17 cellular contexts compared by ENCODE assay signal in genomic region chr1:48889615-48890014, GRCh38.
DNase-seq lines count a peak whose midpoint lies in the region; ATAC-seq, FAIRE-seq and TF ChIP-seq lines count a peak whose summit lies in the region.
"Had no signal": no experiment of that assay in that cellular context is flagged by ENCODE, and none has a peak within 500 bp of the region (broad histone marks: within the 10 kb centered on the region; RNA-seq: fewer than 3 reads in every experiment).

No MANE protein-coding gene starts in this region.

- no peak overlapping the region for H4K5ac ChIP-seq in H1 (ENCODE audit: insufficient read length, low read depth, low read length)

- TF ChIP-seq POLR2A in H1 (IDR thresholded peaks at IDR 0.05; ENCODE audit: control extremely low read depth in 1 of 2, low read depth in 2 of 2, low read length in 2 of 2), result no peak

- H3K27me3 Mint-ChIP-seq in GM23338 (ENCODE audit: insufficient read depth, low read depth, poor library complexity) (no peaks in the 10 kb centered on the region), nephron (ENCODE audit: low read depth) (peaks cover 4% of the 10 kb centered on the region)

- TF ChIP-seq CTCF in GM23338 (conservative IDR thresholded peaks at IDR 0.05; ENCODE audit: low read depth in 2 of 2) (no peak), H1 (IDR thresholded peaks at IDR 0.05; ENCODE audit: control extremely low read depth in 1 of 3, insufficient read depth in 1 of 3, low read depth in 1 of 3, low read length in 3 of 3) (no peak), nephron (IDR thresholded peaks at IDR 0.05; ENCODE audit: unreplicated experiment in 3 of 3) (no peak)

- H3K9ac ChIP-seq in H1 (replicated peaks in 1 of 4; ENCODE audit: extremely low read depth in 1 of 4, low read depth in 3 of 4, low read length in 3 of 4), result no peak overlapping the region

- no peak overlapping the region for H2BK120ac ChIP-seq in H1 (replicated peaks; ENCODE audit: low read depth, low read length)

- H3K9me3 Mint-ChIP-seq in GM23338, result no peaks in the 10 kb centered on the region; the same call in 2 of the 3 replicates
- H3K9me3 Mint-ChIP-seq in nephron, result no peaks in the 10 kb centered on the region
- H3K9me3 Mint-ChIP-seq: CD8-positive, alpha-beta T cell had no signal

- H3K4me2 ChIP-seq in GM23338 (no peak overlapping the region), H1 (ENCODE audit: insufficient read depth in 1 of 2, low read depth in 2 of 2, low read length in 2 of 2) (no peak overlapping the region)

- H3K4me3 Mint-ChIP-seq in GM23338 (no peak overlapping the region), nephron (no peak overlapping the region)
- H3K4me3 Mint-ChIP-seq: CD8-positive, alpha-beta T cell had no signal

- no peaks in the 10 kb centered on the region for H3K9me3 ChIP-seq in H1 (ENCODE audit: insufficient read depth in 2 of 2, low read depth in 1 of 2, low read length in 1 of 2)
- H3K9me3 ChIP-seq: Caco-2 had no signal

- no peaks in the 10 kb centered on the region for H3K23me2 ChIP-seq in H1 (ENCODE audit: low read depth, low read length)

- H3K18ac ChIP-seq in H1 (ENCODE audit: extremely low read depth, low read length), result no peak overlapping the region

- no peak overlapping the region for H2BK15ac ChIP-seq in H1 (ENCODE audit: low read length)

- H3K4ac ChIP-seq in H1 (replicated peaks; ENCODE audit: insufficient read length, low read depth, low read length), result no peak overlapping the region

- H3K27ac Mint-ChIP-seq in GM23338 (no peak overlapping the region), nephron (peak overlapping the region in 2 of 3 experiments; percentile 13 to 17)
- H3K27ac Mint-ChIP-seq: CD8-positive, alpha-beta T cell had no signal

- no peaks in the 10 kb centered on the region for H3K79me1 ChIP-seq in H1 (ENCODE audit: low read depth, low read length)

- H3K4me1 ChIP-seq in GM23338 (ENCODE audit: insufficient read depth) (peaks cover 26% of the 10 kb centered on the region), H1 (replicated peaks in 1 of 4; ENCODE audit: control insufficient read depth in 3 of 4, insufficient read depth in 4 of 4, low read length in 3 of 4) (peaks cover 0 to 9% (median 3%) of the 10 kb centered on the region in 4 experiments; a peak in 4 of 7 replicates)
- H3K4me1 ChIP-seq: Caco-2 had no signal

- H3K9me2 ChIP-seq in GM23338 (ENCODE audit: insufficient read depth), result 0 out of 2 replicates have a peak, but pooled peaks cover 4% of the 10 kb centered on the region

- H3K56ac ChIP-seq in H1 (replicated peaks; ENCODE audit: insufficient read length, low read depth, low read length), result no peak overlapping the region

- peaks cover 27% of the 10 kb centered on the region for H3K4me1 Mint-ChIP-seq in GM23338
- no peaks in the 10 kb centered on the region for H3K4me1 Mint-ChIP-seq in nephron

- no peak overlapping the region for H2BK12ac ChIP-seq in H1 (ENCODE audit: low read depth, low read length)

- no peak for TF ChIP-seq EP300 in H1 (IDR thresholded peaks at IDR 0.05; ENCODE audit: borderline replicate concordance in 1 of 2, low read depth in 2 of 2, low read length in 2 of 2)

- POLR2A ChIA-PET in H1 (lab: Charles Lee; ENCODE audit: partially characterized antibody), result no interaction called here

- H2AFZ ChIP-seq in GM23338, result no peak overlapping the region
- H2AFZ ChIP-seq in H1 (ENCODE audit: low read length), result 0 out of 2 replicates have a peak overlapping the region, but pooled peaks have one; percentile 24

- no peak overlapping the region for H2AK5ac ChIP-seq in H1 (ENCODE audit: low read depth, low read length)

- ATAC-seq in GM23338 (peak; percentile 66), HG03571 (IDR thresholded peaks at IDR 0.05; ENCODE audit: unreplicated experiment) (no peak)
- ATAC-seq: CD8-positive, alpha-beta T cell; GM12878 had no signal

- H3K4me3 ChIP-seq in GM23338 (no peak overlapping the region), H1 (ENCODE audit: extremely low read depth in 1 of 4, insufficient read depth in 2 of 4, low read depth in 3 of 4, low read length in 4 of 4) (no peak overlapping the region)
- H3K4me3 ChIP-seq: GM12878 had no signal

- H3F3A ChIP-seq in GM23338 (replicated peaks; ENCODE audit: low read depth), result no peaks in the 10 kb centered on the region

- H3K79me2 ChIP-seq in GM23338 (replicated peaks; ENCODE audit: insufficient read depth), result no peaks in the 10 kb centered on the region
- H3K79me2 ChIP-seq in H1 (ENCODE audit: control insufficient read depth in 1 of 2, insufficient read depth in 2 of 2, low read length in 2 of 2), result no peaks in the 10 kb centered on the region

- H4K91ac ChIP-seq in H1 (replicated peaks; ENCODE audit: insufficient read length, low read length), result no peak overlapping the region

- H2BK5ac ChIP-seq in H1 (ENCODE audit: low read depth, low read length), result no peak overlapping the region

- peak; percentile 24 for DNase-seq in ELF-1 (ENCODE audit: low read depth, low spot score)
- DNase-seq in GM23338 (ENCODE audit: low spot score), result peak; percentile 24
- DNase-seq in H1 (ENCODE audit: low read depth in 1 of 2, low spot score in 2 of 2), result no peak
- DNase-seq in HPDE6-E6E7 (ENCODE audit: extremely low spot score), result no peak
- no peak for DNase-seq in NCI-H1105 (lab: John Stamatoyannopoulos, UW)
- DNase-seq: C1 segment of cervical spinal cord; Caco-2; CD8-positive, alpha-beta T cell; DND-41; GDM1; GOT3; H7; HCEC 1CT had no signal

- TF ChIP-seq RAD21 in H1 (IDR thresholded peaks at IDR 0.05 in 1 of 2, conservative IDR thresholded peaks at IDR 0.05 in 1 of 2; ENCODE audit: low read depth in 2 of 2, low read length in 2 of 2), result no peak

- no peaks in the 10 kb centered on the region for H4K20me1 ChIP-seq in GM23338 (replicated peaks; ENCODE audit: insufficient read depth)
- H4K20me1 ChIP-seq in H1 (replicated peaks in 1 of 2; ENCODE audit: control insufficient read depth in 1 of 2, insufficient read depth in 2 of 2, low read length in 2 of 2), result no peaks in the 10 kb centered on the region

- 76% methylated on average over 3 of the region's 3 CpGs; no CpG with 5 or more reads in 1 of the 2 experiments for WGBS in H1 (ENCODE audit: extremely low coverage in 1 of 2, insufficient coverage in 1 of 2, insufficient read length in 1 of 2, insufficient replicate concordance in 2 of 2, low coverage in 1 of 2, low lambda C conversion rate in 2 of 2, missing lambda C conversion rate in 1 of 2), 2 experiments

- H2BK20ac ChIP-seq in H1 (ENCODE audit: low read length), result no peak overlapping the region

- H4K8ac ChIP-seq in H1 (ENCODE audit: extremely low read depth, insufficient read depth, low read length), result no peak overlapping the region

- no peaks in the 10 kb centered on the region for H3K36me3 Mint-ChIP-seq in GM23338 (ENCODE audit: low read depth)
- H3K36me3 Mint-ChIP-seq in nephron (ENCODE audit: low read depth), result no peaks in the 10 kb centered on the region
- H3K36me3 Mint-ChIP-seq: CD8-positive, alpha-beta T cell had no signal

- H3K27me3 ChIP-seq in GM23338 (ENCODE audit: insufficient read depth) (no peaks in the 10 kb centered on the region), H1 (replicated peaks in 1 of 4; ENCODE audit: control insufficient read depth in 3 of 4, extremely low read depth in 1 of 4, insufficient read depth in 3 of 4, low read length in 3 of 4) (no peaks in the 10 kb centered on the region)

- no peak for FAIRE-seq in H1 (lab: Jason Lieb, UNC)
- FAIRE-seq: GM12878, GM19239 had no signal

- CTCF ChIA-PET in H1 (lab: Charles Lee; ENCODE audit: partially characterized antibody), result no interaction called here

- H3K14ac ChIP-seq in H1 (ENCODE audit: insufficient read length), result no peak overlapping the region

- H3K27ac ChIP-seq in GM23338 (ENCODE audit: low read depth) (no peak overlapping the region), H1 (ENCODE audit: low read depth, low read length) (no peak overlapping the region)

- no peaks in the 10 kb centered on the region for H3K36me3 ChIP-seq in GM23338 (ENCODE audit: insufficient read depth)
- H3K36me3 ChIP-seq in H1 (ENCODE audit: control insufficient read depth in 2 of 4, insufficient read depth in 4 of 4, low read length in 3 of 4), result no peaks in the 10 kb centered on the region

- no peak overlapping the region for H3K23ac ChIP-seq in H1 (ENCODE audit: insufficient read length)

TF ChIP-seq in GM23338, 12 proteins besides CTCF, POLR2A, EP300 and RAD21:
- TF ChIP-seq STAT1 (IDR thresholded peaks at IDR 0.05; ENCODE audit: unreplicated experiment) (no peak), EZH2 (IDR thresholded peaks at IDR 0.05; ENCODE audit: low read depth, unreplicated experiment) (no peak)

TF ChIP-seq in H1, 55 proteins besides CTCF, POLR2A, EP300 and RAD21 (continues in another document):
- no peak for TF ChIP-seq RXRA (IDR thresholded peaks at IDR 0.05; ENCODE audit: insufficient read depth, low read depth, low read length)

Comparison
In these comparisons a context has a peak if more than half of its experiments do, and no peak if none do; other contexts are left out.
1. DNase-seq: peak in ELF-1 (single experiment) and GM23338 (single experiment); none in H1 (0 of 2), HPDE6-E6E7 (single experiment) and NCI-H1105 (single experiment).